28 cellular contexts compared by ENCODE assay signal in the genomic region with DNA sequence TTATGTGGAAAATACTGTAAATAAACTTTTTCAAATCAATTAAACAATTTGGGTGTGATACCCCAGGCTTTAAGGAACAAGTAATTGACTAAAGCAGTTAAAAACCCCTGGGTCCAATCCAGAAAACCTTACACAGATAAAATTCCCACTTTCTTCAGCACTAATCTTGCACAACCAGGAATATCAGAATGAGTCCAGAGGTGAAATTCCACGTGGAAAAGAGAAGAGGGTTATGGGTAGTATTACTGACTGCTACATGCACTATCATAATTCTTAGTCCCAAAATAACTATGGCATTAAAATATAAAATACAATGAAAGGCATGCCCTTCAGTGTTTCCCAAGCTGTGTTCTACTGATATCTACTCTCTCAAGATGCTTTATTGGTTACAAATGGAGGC.
"Had no signal": no experiment of that assay in that cellular context is flagged by ENCODE, and none has a peak within 500 bp of the region (broad histone marks: within the 10 kb centered on the region; RNA-seq: fewer than 3 reads in every experiment).

No MANE protein-coding gene starts in this region.

- H3K27me3 ChIP-seq: colonic mucosa, dorsolateral prefrontal cortex, esophagus muscularis mucosa, esophagus squamous epithelium, foreskin keratinocyte, gastrocnemius medialis, gastroesophageal sphincter, heart left ventricle, heart right ventricle had no signal

- H3K27ac ChIP-seq: colonic mucosa, coronary artery, dorsolateral prefrontal cortex, epithelial cell of prostate, esophagus muscularis mucosa, esophagus squamous epithelium, foreskin keratinocyte, gastrocnemius medialis, gastroesophageal sphincter, heart left ventricle, heart right ventricle had no signal

- DNase-seq: colonic mucosa; cortex of kidney; dermis blood vessel endothelial cell; dorsolateral prefrontal cortex; effector CD4-positive, alpha-beta T cell; effector CD8-positive, alpha-beta T cell; effector memory CD4-positive, alpha-beta T cell; effector memory CD8-positive, alpha-beta T cell; endodermal cell; erythroblast; esophagus squamous epithelium; foreskin fibroblast; foreskin keratinocyte; foreskin melanocyte; gastrocnemius medialis; glutamatergic neuron; head of caudate nucleus; heart left ventricle; heart right ventricle had no signal

- H3K9me3 ChIP-seq: colonic mucosa, esophagus muscularis mucosa, esophagus squamous epithelium, gastrocnemius medialis, gastroesophageal sphincter, heart left ventricle, heart right ventricle had no signal

- FAIRE-seq: colon, endometrium, endothelial cell of umbilical vein, frontal cortex had no signal

- H3K4me1 ChIP-seq: colonic mucosa, esophagus muscularis mucosa, esophagus squamous epithelium, foreskin keratinocyte, gastrocnemius medialis, gastroesophageal sphincter, heart left ventricle, heart right ventricle had no signal

- H3K4me3 ChIP-seq: colonic mucosa, coronary artery, dorsolateral prefrontal cortex, esophagus muscularis mucosa, esophagus squamous epithelium, gastrocnemius medialis, gastroesophageal sphincter, heart left ventricle, heart right ventricle had no signal

- ATAC-seq: effector memory CD8-positive, alpha-beta T cell; esophagus mucosa; foreskin keratinocyte; gastrocnemius medialis; gastroesophageal sphincter; heart left ventricle; heart right ventricle had no signal

- H3K36me3 ChIP-seq: colonic mucosa, esophagus muscularis mucosa, esophagus squamous epithelium, gastrocnemius medialis, gastroesophageal sphincter, heart left ventricle, heart right ventricle had no signal
